In genomic region chr18:354456-354855, GRCh38 we compare ENCODE assay signal across 14 cellular contexts.
"Had no signal": no experiment of that assay in that cellular context is flagged by ENCODE, and none has a peak within 500 bp of the region (broad histone marks: within the 10 kb centered on the region; RNA-seq: fewer than 3 reads in every experiment).

No MANE protein-coding gene starts in this region.

- H3K9ac ChIP-seq: parathyroid adenoma had no signal

- H2AFZ ChIP-seq: parathyroid adenoma had no signal

- H3K4me3 ChIP-seq: heart left ventricle, tibial nerve had no signal

- H3K79me2 ChIP-seq: parathyroid adenoma had no signal

- H3K9me3 ChIP-seq: heart left ventricle, tibial nerve had no signal

- H3K36me3 ChIP-seq: heart left ventricle, tibial nerve had no signal

- H3K27ac ChIP-seq: parathyroid adenoma had no signal

- FAIRE-seq: frontal cortex, keratinocyte, small intestine had no signal

- ATAC-seq: activated T-helper 17 cell treated with anti-CD3 and anti-CD28 coated beads, Interleukin-2, amount 50 U/mL, for 72 hours; effector memory CD8-positive, alpha-beta T cell; heart left ventricle; stimulated activated memory B cell treated with anti-CD40 and anti-IgM and Interleukin-4, amounts not matched to agents 10 μg/mL and 1 μg/mL and 100 μg/mL, for 72 hours; WTC11 had no signal

- H3K27me3 ChIP-seq: heart left ventricle, tibial nerve had no signal

- DNase-seq: activated CD4-positive, alpha-beta T cell treated with anti-CD3 and anti-CD28 coated beads for 48 hours; activated naive CD4-positive, alpha-beta T cell treated with anti-CD3 and anti-CD28 coated beads, Interleukin-2, amount 50 U/mL, for 16 hours; amygdala; effector memory CD8-positive, alpha-beta T cell; heart left ventricle; retina; small intestine had no signal
